In the genomic region with DNA sequence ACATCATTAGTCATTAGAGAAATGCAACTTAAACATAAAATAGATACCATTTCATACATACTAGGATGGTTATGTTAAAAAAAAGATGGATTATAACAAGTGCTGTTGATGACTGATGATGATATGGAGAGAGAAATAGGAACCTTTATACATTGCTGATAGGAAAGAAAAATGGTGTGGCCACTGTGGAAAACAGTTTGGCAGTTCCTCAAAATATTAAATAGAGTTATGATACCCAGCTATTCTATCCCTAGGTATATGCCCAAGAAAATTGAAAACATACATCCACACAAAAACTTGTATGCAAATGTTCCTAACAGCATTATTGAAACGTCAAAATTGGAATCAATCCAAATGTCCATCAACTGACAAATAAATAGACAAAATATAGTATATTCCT, we compare ENCODE assay signal across 34 cellular contexts.
"Had no signal": no experiment of that assay in that cellular context is flagged by ENCODE, and none has a peak within 500 bp of the region (broad histone marks: within the 10 kb centered on the region; RNA-seq: fewer than 3 reads in every experiment).

No MANE protein-coding gene starts in this region.

- H3K27me3 ChIP-seq: adrenal gland, ascending aorta, body of pancreas, brain microvascular endothelial cell, breast epithelium, cardiac muscle cell had no signal

- ATAC-seq: activated naive CD4-positive, alpha-beta T cell treated with anti-CD3 and anti-CD28 coated beads, Interleukin-2, amount 50 U/mL, for 72 hours; activated naive CD8-positive, alpha-beta T cell treated with anti-CD3 and anti-CD28 coated beads, Interleukin-2, amount 50 U/mL, for 24 hours; activated T-cell treated with anti-CD3 and anti-CD28 coated beads, Interleukin-2, amount 50 U/mL, for 4 hours; activated T-cell treated with anti-CD3 and anti-CD28 coated beads, Interleukin-2, amount 50 U/mL, for 72 hours; activated T-helper 17 cell treated with anti-CD3 and anti-CD28 coated beads, Interleukin-2, amount 50 U/mL, for 72 hours; body of pancreas had no signal

- H3K4me1 ChIP-seq: adrenal gland, ascending aorta, body of pancreas, breast epithelium had no signal

- H3K36me3 ChIP-seq: adrenal gland, ascending aorta, brain microvascular endothelial cell, breast epithelium had no signal

- DNase-seq: activated effector memory CD4-positive, alpha-beta T cell treated with anti-CD3 and anti-CD28 coated beads, Interleukin-2, amount 50 U/mL, for 16 hours; activated effector memory CD4-positive, alpha-beta T cell treated with Interleukin-2 at 50 U/mL for 16 hours; activated gamma-delta T cell; activated gamma-delta T cell treated with Interleukin-2 at 50 U/mL for 16 hours; activated naive CD4-positive, alpha-beta T cell; activated naive CD4-positive, alpha-beta T cell treated with anti-CD3 and anti-CD28 coated beads for 36 hours; activated naive CD4-positive, alpha-beta T cell treated with anti-CD3 and anti-CD28 coated beads, Interleukin-2, amount 10 ng/mL, durations not matched to agents 7 days and 5 days; activated naive CD4-positive, alpha-beta T cell treated with anti-CD3 and anti-CD28 coated beads, Interleukin-2, amount 50 U/mL, for 16 hours; activated naive CD4-positive, alpha-beta T cell treated with Interleukin-2 at 50 U/mL for 16 hours; activated naive CD8-positive, alpha-beta T cell treated with anti-CD3 and anti-CD28 coated beads for 36 hours; activated naive CD8-positive, alpha-beta T cell treated with anti-CD3 and anti-CD28 coated beads, Interleukin-2, amount 10 ng/mL, durations not matched to agents 7 days and 5 days; activated naive CD8-positive, alpha-beta T cell treated with anti-CD3 and anti-CD28 coated beads, Interleukin-2, amount 50 U/mL, for 24 hours; activated T-cell treated with anti-CD3 and anti-CD28 coated beads, Interleukin-2, amount 50 U/mL, for 1 hour; activated T-cell treated with anti-CD3 and anti-CD28 coated beads, Interleukin-2, amount 50 U/mL, for 24 hours; activated T-cell treated with anti-CD3 and anti-CD28 coated beads, Interleukin-2, amount 50 U/mL, for 4 hours; activated T-cell treated with anti-CD3 and anti-CD28 coated beads, Interleukin-2, amount 50 U/mL, for 48 hours; activated T-cell treated with anti-CD3 and anti-CD28 coated beads, Interleukin-2, amount 50 U/mL, for 72 hours; adrenal gland; amniotic stem cell; amygdala; anterior cingulate cortex; aorta; body of pancreas; brain microvascular endothelial cell; caudate nucleus; central memory CD4-positive, alpha-beta T cell; cerebellar nuclear complex had no signal

- H3K27ac ChIP-seq: adrenal gland, ascending aorta, body of pancreas, brain microvascular endothelial cell, breast epithelium, cardiac muscle cell had no signal

- H3K9me3 ChIP-seq: body of pancreas had no signal

- FAIRE-seq: astrocyte, bronchial epithelial cell had no signal

- H3K4me3 ChIP-seq: adrenal gland, ascending aorta, body of pancreas, breast epithelium, cardiac muscle cell had no signal
